13 cellular contexts compared by ENCODE assay signal in the genomic region with DNA sequence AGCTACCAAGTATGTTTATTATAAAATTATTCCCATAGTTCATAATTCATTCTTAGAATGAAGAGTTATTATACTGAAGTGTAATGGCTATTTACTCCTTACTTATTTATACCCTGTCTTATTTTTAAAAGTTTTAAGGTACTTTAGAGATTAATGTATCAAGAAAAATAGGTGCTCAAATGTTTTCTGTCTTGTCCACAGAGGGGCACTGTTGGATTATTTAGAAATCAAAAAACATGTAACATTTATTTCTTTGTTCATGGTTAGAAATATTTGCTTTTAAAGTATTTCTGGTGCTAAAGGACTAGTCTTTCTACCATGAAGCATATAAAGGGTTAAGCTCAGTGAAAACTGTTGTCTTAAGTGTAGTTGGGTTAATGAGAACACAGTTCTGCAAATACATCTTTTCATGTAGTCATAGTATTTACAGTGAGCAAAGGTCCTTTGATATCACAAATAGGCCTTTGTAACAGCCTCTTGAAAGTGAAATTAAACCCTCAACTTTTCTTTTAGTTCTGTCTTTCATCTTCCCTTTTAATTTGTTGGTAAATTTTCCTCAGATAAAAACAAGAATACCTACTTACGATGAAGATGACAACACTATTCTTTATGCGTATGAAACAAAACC. TPM values are rescaled to one million over a fixed set of nuclear protein-coding genes. Genes with fewer than 3 reads are reported as not detected.
A peak's percentile ranks its signal among the peaks of the same experiment; 100 is the strongest.
DNase-seq lines count a peak whose midpoint lies in the region; TF ChIP-seq lines count a peak whose summit lies in the region.
"Had no signal": no experiment of that assay in that cellular context is flagged by ENCODE, and none has a peak within 500 bp of the region (broad histone marks: within the 10 kb centered on the region; RNA-seq: fewer than 3 reads in every experiment).

No MANE protein-coding gene starts in this region.

- peak; percentile 47 to 54 for TF ChIP-seq RAD21 in liver (IDR thresholded peaks at IDR 0.05)

- TF ChIP-seq CTCF in C4-2B (conservative IDR thresholded peaks at IDR 0.05) (peak; percentile 59), LNCAP (IDR thresholded peaks at IDR 0.05) (peak; percentile 45), MCF 10A (IDR thresholded peaks at IDR 0.05; ENCODE audit: unreplicated experiment) (peak; percentile 43), liver (IDR thresholded peaks at IDR 0.05; ENCODE audit: low read depth, low read length, missing input control) (no peak), endothelial cell (IDR thresholded peaks at IDR 0.05; ENCODE audit: unreplicated experiment) (no peak)

- H3K4me3 Mint-ChIP-seq in MCF 10A (ENCODE audit: unreplicated experiment) (no peak overlapping the region), endothelial cell (ENCODE audit: unreplicated experiment) (no peak overlapping the region)
- H3K4me3 Mint-ChIP-seq in activated CD4-positive, alpha-beta T cell treated with anti-CD3 and anti-CD28 coated beads, Interleukin-2, amount 10 ng/mL, durations not matched to agents 7 days and 5 days = no peak overlapping the region

- H3K9ac ChIP-seq in liver (ENCODE audit: low read depth in 1 of 2, low read length in 2 of 2) = peak overlapping the region in 1 of 2 donors; percentile 53

- peaks cover 3 to 47% (median 38%) of the 10 kb centered on the region in 4 donors for H3K4me1 ChIP-seq in liver (ENCODE audit: control insufficient read depth in 4 of 4, insufficient read depth in 4 of 4, low read length in 3 of 4)

- intact Hi-C loops in MCF 10A (cut with micrococcal nuclease) = loop anchor here (1.0 to 10.0 kb wide), 2 partner anchors 465 to 1590 kb away; no protein-coding TSS in a partner anchor

- no peak overlapping the region for H3K4me3 ChIP-seq in liver (ENCODE audit: low read depth in 1 of 3, low read length in 3 of 3)

- DNase-seq in MCF 10A (ENCODE audit: unreplicated experiment) (peak; percentile 14), NCI-H345 treated with DMSO at 0.1 percent for 48 hours (lab: John Stamatoyannopoulos, UW; ENCODE audit: unreplicated experiment) (no peak), endothelial cell (ENCODE audit: low spot score) (no peak), mucosa of gallbladder (ENCODE audit: low spot score) (no peak)
- no peak for DNase-seq in activated CD4-positive, alpha-beta T cell treated with anti-CD3 and anti-CD28 coated beads, Interleukin-2, amount 10 ng/mL, durations not matched to agents 7 days and 5 days
- DNase-seq: activated CD4-positive, CD25-positive, alpha-beta regulatory T cell; GDM1; head of caudate nucleus; NCI-H446 treated with DMSO at 0.1 percent for 48 hours; nucleus accumbens had no signal

- H3K9me3 Mint-ChIP-seq in MCF 10A (ENCODE audit: unreplicated experiment) = no peaks in the 10 kb centered on the region
- H3K9me3 Mint-ChIP-seq in endothelial cell (ENCODE audit: unreplicated experiment) = no peaks in the 10 kb centered on the region
- H3K9me3 Mint-ChIP-seq in activated CD4-positive, alpha-beta T cell treated with anti-CD3 and anti-CD28 coated beads, Interleukin-2, amount 10 ng/mL, durations not matched to agents 7 days and 5 days = no peaks in the 10 kb centered on the region

- peaks cover 0 to 3% (median under 1%) of the 10 kb centered on the region in 4 donors for H3K36me3 ChIP-seq in liver (ENCODE audit: control insufficient read depth in 4 of 4, insufficient read depth in 3 of 4, low read depth in 1 of 4, low read length in 3 of 4)

- 33% methylated on average over 2 of the region's 2 CpGs for WGBS in liver

- H3K27me3 Mint-ChIP-seq in MCF 10A (ENCODE audit: insufficient read depth, unreplicated experiment) (peaks cover 40% of the 10 kb centered on the region), endothelial cell (ENCODE audit: unreplicated experiment) (peaks cover 1% of the 10 kb centered on the region)
- peaks cover 23% of the 10 kb centered on the region for H3K27me3 Mint-ChIP-seq in activated CD4-positive, alpha-beta T cell treated with anti-CD3 and anti-CD28 coated beads, Interleukin-2, amount 10 ng/mL, durations not matched to agents 7 days and 5 days

- BruUV-seq in MCF 10A (replicated peaks; lab: Mats Ljungman, UMichigan) = no TSS peak

- H3K9me3 ChIP-seq in liver (ENCODE audit: control insufficient read depth in 4 of 4, low read length in 3 of 4) = no peaks in the 10 kb centered on the region

- H3K27ac ChIP-seq in C4-2B (no peak overlapping the region), liver (ENCODE audit: low read depth in 1 of 2, low read length in 2 of 2) (peak overlapping the region in 1 of 2 donors; percentile 7)

- CTCF ChIA-PET in MCF 10A (lab: Yijun Ruan, JAX) = interaction anchor here (0.5 to 1.4 kb wide), 15 partner anchors 7 to 1618 kb away, joined by 3 to 8 read pairs (median 3); no protein-coding TSS in a partner anchor
- CTCF ChIA-PET in activated CD4-positive, alpha-beta T cell treated with anti-CD3 and anti-CD28 coated beads, Interleukin-2, amount 10 ng/mL, durations not matched to agents 7 days and 5 days (lab: Charles Lee) = no interaction called here

- no peaks in the 10 kb centered on the region for H3K27me3 ChIP-seq in liver (ENCODE audit: control insufficient read depth in 4 of 4, insufficient read depth in 4 of 4, low read length in 3 of 4)

- H3K4me1 Mint-ChIP-seq in MCF 10A (ENCODE audit: insufficient read depth, unreplicated experiment) = peaks cover 4% of the 10 kb centered on the region
- peaks cover 10% of the 10 kb centered on the region for H3K4me1 Mint-ChIP-seq in endothelial cell (ENCODE audit: unreplicated experiment)
- peaks cover 5% of the 10 kb centered on the region for H3K4me1 Mint-ChIP-seq in activated CD4-positive, alpha-beta T cell treated with anti-CD3 and anti-CD28 coated beads, Interleukin-2, amount 10 ng/mL, durations not matched to agents 7 days and 5 days

- no peak overlapping the region for H3K27ac Mint-ChIP-seq in MCF 10A (ENCODE audit: low read depth, unreplicated experiment)
- no peak overlapping the region for H3K27ac Mint-ChIP-seq in endothelial cell (ENCODE audit: unreplicated experiment)
- no peak overlapping the region for H3K27ac Mint-ChIP-seq in activated CD4-positive, alpha-beta T cell treated with anti-CD3 and anti-CD28 coated beads, Interleukin-2, amount 10 ng/mL, durations not matched to agents 7 days and 5 days

- H3K36me3 Mint-ChIP-seq in MCF 10A (ENCODE audit: insufficient read depth, unreplicated experiment) (no peaks in the 10 kb centered on the region), endothelial cell (ENCODE audit: low read depth, unreplicated experiment) (peaks cover 5% of the 10 kb centered on the region)
- no peaks in the 10 kb centered on the region for H3K36me3 Mint-ChIP-seq in activated CD4-positive, alpha-beta T cell treated with anti-CD3 and anti-CD28 coated beads, Interleukin-2, amount 10 ng/mL, durations not matched to agents 7 days and 5 days (ENCODE audit: low read depth)

- POLR2A ChIA-PET in MCF 10A (lab: Yijun Ruan, JAX) = interaction anchor here (0.5 kb wide), 1 partner anchor 665 kb away, joined by 3 read pairs; no protein-coding TSS in a partner anchor
- POLR2A ChIA-PET in activated CD4-positive, alpha-beta T cell treated with anti-CD3 and anti-CD28 coated beads, Interleukin-2, amount 10 ng/mL, durations not matched to agents 7 days and 5 days (lab: Charles Lee) = no interaction called here

TF ChIP-seq in liver, 16 proteins besides CTCF, POLR2A, EP300 and RAD21:
- TF ChIP-seq, protein P1, sequence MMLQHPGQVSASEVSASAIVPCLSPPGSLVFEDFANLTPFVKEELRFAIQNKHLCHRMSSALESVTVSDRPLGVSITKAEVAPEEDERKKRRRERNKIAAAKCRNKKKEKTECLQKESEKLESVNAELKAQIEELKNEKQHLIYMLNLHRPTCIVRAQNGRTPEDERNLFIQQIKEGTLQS (IDR thresholded peaks at IDR 0.05) = no peak
- TF ChIP-seq NR2F2 (IDR thresholded peaks at IDR 0.05) (no peak), HNF4A (conservative IDR thresholded peaks at IDR 0.05) (peak in 1 of 2 donors; percentile 33)

RNA-seq across cellular contexts. Expression of a gene that starts 7.7 kb away (rescaled TPM):
- total RNA-seq in MCF 10A (2022) = 13.9 and 14.1 TPM in 2 replicates
- total RNA-seq in liver = 10 to 100 TPM; 14.2 to 17.9 TPM
- polyA plus RNA-seq in liver = 10 to 100 TPM in 1 of 2 donors, 1 to 10 TPM in 1; 7.9 to 15.5 TPM
- total RNA-seq in endothelial cell (ENCODE audit: unreplicated experiment) = 29.7 TPM
- total RNA-seq in activated CD4-positive, alpha-beta T cell treated with anti-CD3 and anti-CD28 coated beads, Interleukin-2, amount 10 ng/mL, durations not matched to agents 7 days and 5 days = 1 to 10 TPM; 5.3 to 6.1 TPM
- 6.1 TPM for total RNA-seq in mucosa of gallbladder

Comparison
In these comparisons a context has a peak if more than half of its experiments do, and no peak if none do; other contexts are left out.
1. CTCF ChIP-seq: peak in C4-2B (single experiment), LNCAP (single experiment) and MCF 10A (single experiment); none in liver (single experiment) and endothelial cell (single experiment).